9 cellular contexts compared by ENCODE assay signal in genomic region chr6:31813463-31813849, GRCh38.
DNase-seq lines count a peak whose midpoint lies in the region; ATAC-seq and TF ChIP-seq lines count a peak whose summit lies in the region.
"Had no signal": no experiment of that assay in that cellular context is flagged by ENCODE, and none has a peak within 500 bp of the region (broad histone marks: within the 10 kb centered on the region; RNA-seq: fewer than 3 reads in every experiment).

No MANE protein-coding gene starts in this region.

- no peaks in the 10 kb centered on the region for H3K9me3 Mint-ChIP-seq in effector memory CD8-positive, alpha-beta T cell
- H3K9me3 Mint-ChIP-seq in nephron: peaks cover 11% of the 10 kb centered on the region

- DNase-seq in NT2/D1 (ENCODE audit: low read depth, low spot score): no peak
- DNase-seq in effector memory CD8-positive, alpha-beta T cell: no peak
- DNase-seq in NCI-H2171 (lab: John Stamatoyannopoulos, UW): no peak
- no peak for DNase-seq in NCI-H69 (lab: John Stamatoyannopoulos, UW)
- no peak for DNase-seq in NCI-H2081 treated with DMSO at 0.1 percent for 48 hours (lab: John Stamatoyannopoulos, UW)
- no peak for DNase-seq in activated CD8-positive, alpha-beta memory T cell treated with anti-CD3 and anti-CD28 coated beads, Interleukin-2, amount 50 U/mL, for 48 hours
- DNase-seq: NK-92 treated with Interleukin-12 subunit alpha and Interleukin-12 subunit beta, amount 100 ng/mL, for 24 hours had no signal

- peak overlapping the region; percentile 57 for H3K9ac ChIP-seq in NT2/D1 (ENCODE audit: insufficient read length, low read depth)

- H3K79me2 ChIP-seq in ACC112 (ENCODE audit: control insufficient read depth, insufficient read depth, low read length, unreplicated experiment): peaks cover 4% of the 10 kb centered on the region

- peaks cover 19% of the 10 kb centered on the region for H3K36me3 Mint-ChIP-seq in effector memory CD8-positive, alpha-beta T cell (ENCODE audit: insufficient read depth)
- peaks cover 11% of the 10 kb centered on the region for H3K36me3 Mint-ChIP-seq in nephron (ENCODE audit: low read depth)

- peaks cover 29 to 34% of the 10 kb centered on the region in 2 donors for H3K4me1 Mint-ChIP-seq in effector memory CD8-positive, alpha-beta T cell (ENCODE audit: low read depth in 2 of 2)
- H3K4me1 Mint-ChIP-seq in nephron: peaks cover 20% of the 10 kb centered on the region

- H3K9me3 ChIP-seq in NT2/D1 (ENCODE audit: insufficient read depth, low read length): no peaks in the 10 kb centered on the region; the same call in 1 of the 2 replicates

- peak overlapping the region; percentile 65 to 86 for H3K27ac Mint-ChIP-seq in effector memory CD8-positive, alpha-beta T cell
- H3K27ac Mint-ChIP-seq in nephron: peak overlapping the region; percentile 99

- peak overlapping the region; percentile 94 to 97 for H3K4me3 Mint-ChIP-seq in effector memory CD8-positive, alpha-beta T cell
- peak overlapping the region; percentile 89 to 90 (median 89) for H3K4me3 Mint-ChIP-seq in nephron

- H3K27me3 ChIP-seq in ACC112 (ENCODE audit: insufficient read depth, low read length) (no peaks in the 10 kb centered on the region), NT2/D1 (ENCODE audit: insufficient read depth, insufficient read length) (no peaks in the 10 kb centered on the region)

- peak overlapping the region; percentile 6 for H2AFZ ChIP-seq in ACC112 (ENCODE audit: low read length, unreplicated experiment)

- no peaks in the 10 kb centered on the region for H3K27me3 Mint-ChIP-seq in effector memory CD8-positive, alpha-beta T cell
- H3K27me3 Mint-ChIP-seq in nephron (ENCODE audit: low read depth): no peaks in the 10 kb centered on the region

- peak overlapping the region; percentile 50 for H3K27ac ChIP-seq in ACC112 (ENCODE audit: low read depth, low read length)

- H3K36me3 ChIP-seq in ACC112 (ENCODE audit: insufficient read depth, low read length) (no peaks in the 10 kb centered on the region), NT2/D1 (ENCODE audit: insufficient read depth, insufficient read length, low read length) (peaks cover 4% of the 10 kb centered on the region)

- H3K4me3 ChIP-seq in ACC112 (ENCODE audit: low read depth, low read length): peak overlapping the region; percentile 33
- no peak overlapping the region for H3K4me3 ChIP-seq in NT2/D1 (ENCODE audit: insufficient read length, low read depth)

- TF ChIP-seq CTCF in nephron (IDR thresholded peaks at IDR 0.05; ENCODE audit: unreplicated experiment in 3 of 3): no peak

- ATAC-seq in effector memory CD8-positive, alpha-beta T cell (replicated peaks): no peak

- H3K4me1 ChIP-seq in ACC112 (ENCODE audit: control insufficient read depth, insufficient read depth, low read length, unreplicated experiment) (peaks cover 9% of the 10 kb centered on the region), NT2/D1 (ENCODE audit: insufficient read depth, insufficient read length) (no peaks in the 10 kb centered on the region)
